11 cellular contexts compared by ENCODE assay signal in genomic region chr2:124973396-124973795, GRCh38.
"Had no signal": no experiment of that assay in that cellular context is flagged by ENCODE, and none has a peak within 500 bp of the region (broad histone marks: within the 10 kb centered on the region; RNA-seq: fewer than 3 reads in every experiment).

No MANE protein-coding gene starts in this region.

- H3K36me3 ChIP-seq: lower lobe of right lung had no signal

- H3K9me3 ChIP-seq: lower lobe of right lung had no signal

- H3K4me3 ChIP-seq: lower lobe of right lung had no signal

- DNase-seq: activated CD4-positive, alpha-beta T cell treated with anti-CD3 and anti-CD28 coated beads, Interleukin-2, amount 10 ng/mL, durations not matched to agents 7 days and 5 days; activated CD8-positive, alpha-beta memory T cell treated with anti-CD3 and anti-CD28 coated beads for 24 hours; activated naive CD8-positive, alpha-beta T cell treated with anti-CD3 and anti-CD28 coated beads for 36 hours; dermis blood vessel endothelial cell; hippocampal formation; lower lobe of right lung; midbrain; SW 1271 had no signal

- H3K4me1 ChIP-seq: lower lobe of right lung had no signal

- FAIRE-seq: bronchial epithelial cell had no signal

- ATAC-seq: lower lobe of right lung, sciatic nerve had no signal

- H3K27ac ChIP-seq: epithelial cell of prostate, lower lobe of right lung had no signal
